ENCODE assay signal across 23 cellular contexts in genomic region chr18:48040457-48041110, GRCh38.
DNase-seq lines count a peak whose midpoint lies in the region; ATAC-seq, FAIRE-seq and TF ChIP-seq lines count a peak whose summit lies in the region.
"Had no signal": no experiment of that assay in that cellular context is flagged by ENCODE, and none has a peak within 500 bp of the region (broad histone marks: within the 10 kb centered on the region; RNA-seq: fewer than 3 reads in every experiment).

No MANE protein-coding gene starts in this region.

- no peak overlapping the region for H3K27ac ChIP-seq in HepG2 (ENCODE audit: extremely low read length, insufficient read depth, low read length)
- no peak overlapping the region for H3K27ac ChIP-seq in right lobe of liver
- no peak overlapping the region for H3K27ac ChIP-seq in neuronal stem cell (replicated peaks; ENCODE audit: low read length)
- H3K27ac ChIP-seq: 22Rv1, BLaER1, C4-2B had no signal

- H2BK120ac ChIP-seq in neuronal stem cell (ENCODE audit: low read depth, low read length), result no peak overlapping the region

- H2BK15ac ChIP-seq in neuronal stem cell (ENCODE audit: low read length), result no peak overlapping the region

- H3K79me1 ChIP-seq in neuronal stem cell (ENCODE audit: low read depth, low read length), result no peaks in the 10 kb centered on the region

- no peak for TF ChIP-seq EP300 in HepG2 (IDR thresholded peaks at IDR 0.05; ENCODE audit: low read depth in 2 of 2, low read length in 2 of 2)
- no peak for TF ChIP-seq EP300 in HepG2 (CRISPR knock-in tag; IDR thresholded peaks at IDR 0.05; ENCODE audit: borderline replicate concordance)

- no peak overlapping the region for H3K9ac ChIP-seq in HepG2 (ENCODE audit: insufficient read depth, low read depth, low read length)
- H3K9ac ChIP-seq in neuronal stem cell (ENCODE audit: low read depth, low read length, poor library complexity), result peak overlapping the region; percentile 74
- H3K9ac ChIP-seq: BLaER1 had no signal

- no peak overlapping the region for H3K4ac ChIP-seq in neuronal stem cell (ENCODE audit: low read length)

- FAIRE-seq in HepG2 (lab: Jason Lieb, UNC) (no peak), urothelium cell line (lab: Jason Lieb, UNC) (peak; percentile 5)
- FAIRE-seq: A204.1, D721Med, GM12878, GM18507, H54 had no signal

- no peak overlapping the region for H2BK5ac ChIP-seq in neuronal stem cell (ENCODE audit: low read length)

- peaks cover under 1% of the 10 kb centered on the region for H3K36me3 Mint-ChIP-seq in osteocyte (ENCODE audit: unreplicated experiment)
- H3K36me3 Mint-ChIP-seq: CD4-positive, CD25-positive, alpha-beta regulatory T cell had no signal

- no peak overlapping the region for H4K8ac ChIP-seq in neuronal stem cell (ENCODE audit: low read depth, low read length)

- no peak overlapping the region for H2AK5ac ChIP-seq in neuronal stem cell (ENCODE audit: low read depth, low read length)

- H3K9me3 Mint-ChIP-seq in osteocyte (ENCODE audit: unreplicated experiment), result peaks cover 11% of the 10 kb centered on the region

- H3K4me3 ChIP-seq in HepG2 (replicated peaks in 1 of 3; ENCODE audit: insufficient read depth in 1 of 3, low read depth in 2 of 3, low read length in 3 of 3) (no peak overlapping the region), right lobe of liver (no peak overlapping the region), neuronal stem cell (ENCODE audit: low read length in 2 of 2) (peak overlapping the region in 1 of 2 donors; percentile 43)
- H3K4me3 ChIP-seq: BLaER1, GM12878, GM23338, HAP-1 had no signal

- H3K4me1 ChIP-seq in HepG2 (ENCODE audit: insufficient read depth, low read length), result no peaks in the 10 kb centered on the region
- H3K4me1 ChIP-seq in right lobe of liver, result no peaks in the 10 kb centered on the region
- H3K4me1 ChIP-seq in neuronal stem cell (ENCODE audit: control insufficient read depth in 2 of 2, insufficient read depth in 1 of 2, low read depth in 1 of 2, low read length in 2 of 2), result peaks cover 0 to 4% of the 10 kb centered on the region in 2 donors
- H3K4me1 ChIP-seq: BLaER1, HAP-1 had no signal

- no peak for ATAC-seq in HepG2
- no peak for ATAC-seq in right lobe of liver
- ATAC-seq: GM12878, GM23338 had no signal

- H3K4me2 ChIP-seq in HepG2 (ENCODE audit: low read depth, low read length), result no peak overlapping the region
- H3K4me2 ChIP-seq in neuronal stem cell (ENCODE audit: insufficient read depth, low read length, poor library complexity, severe bottlenecking), result no peak overlapping the region
- H3K4me2 ChIP-seq: BLaER1, GM23338 had no signal

- H3K4me1 Mint-ChIP-seq in osteocyte (ENCODE audit: unreplicated experiment), result peaks cover 4% of the 10 kb centered on the region
- H3K4me1 Mint-ChIP-seq: B cell; CD4-positive, CD25-positive, alpha-beta regulatory T cell; CD8-positive, alpha-beta memory T cell had no signal

- H3K23ac ChIP-seq in neuronal stem cell (ENCODE audit: low read depth, low read length, poor library complexity), result no peak overlapping the region

- TF ChIP-seq CTCF in HepG2 (CRISPR knock-in tag; IDR thresholded peaks at IDR 0.05), result no peak
- TF ChIP-seq CTCF in right lobe of liver (IDR thresholded peaks at IDR 0.05), result no peak
- no peak for TF ChIP-seq CTCF in osteocyte (IDR thresholded peaks at IDR 0.05)

- H3K27me3 ChIP-seq in HepG2 (ENCODE audit: control insufficient read depth in 1 of 2, insufficient read depth in 2 of 2, low read length in 2 of 2) (peaks cover 2 to 14% of the 10 kb centered on the region in 2 experiments; a peak in 3 of 5 replicates), right lobe of liver (no peaks in the 10 kb centered on the region), neuronal stem cell (ENCODE audit: control insufficient read depth in 3 of 3, insufficient read depth in 3 of 3, low read depth in 1 of 3, low read length in 3 of 3) (peaks cover 0 to 4% (median 0%) of the 10 kb centered on the region in 3 experiments)
- H3K27me3 ChIP-seq: BLaER1 had no signal

- POLR2A ChIA-PET in HepG2 (lab: Yijun Ruan, JAX), result no interaction called here

- H3K36me3 ChIP-seq in HepG2 (replicated peaks in 1 of 2; ENCODE audit: control insufficient read depth in 1 of 2, insufficient read depth in 2 of 2, low read length in 2 of 2) (no peaks in the 10 kb centered on the region), right lobe of liver (no peaks in the 10 kb centered on the region), neuronal stem cell (replicated peaks in 1 of 2; ENCODE audit: control insufficient read depth in 2 of 2, insufficient read depth in 2 of 2, low read length in 2 of 2) (no peaks in the 10 kb centered on the region)
- H3K36me3 ChIP-seq: BLaER1, HAP-1 had no signal

- no peak overlapping the region for H2AFZ ChIP-seq in HepG2 (ENCODE audit: low read length)
- H2AFZ ChIP-seq in neuronal stem cell (ENCODE audit: low read length), result no peak overlapping the region
- H2AFZ ChIP-seq: GM23338 had no signal

- intact Hi-C loops in HepG2 (cut with micrococcal nuclease; ENCODE audit: unreplicated experiment) (no loop called here), right lobe of liver (cut with DNase I) (no loop called here)

- BruUV-seq in HepG2 (replicated peaks; lab: Mats Ljungman, UMichigan), result no TSS peak

- H3K79me2 ChIP-seq in HepG2 (ENCODE audit: insufficient read depth, low read length), result no peaks in the 10 kb centered on the region

- peak overlapping the region; percentile 41 for H3K18ac ChIP-seq in neuronal stem cell (ENCODE audit: low read length)

- 28% methylated on average over 17 of the region's 23 CpGs for WGBS in HepG2 (ENCODE audit: low lambda C conversion rate)
- WGBS in right lobe of liver (ENCODE audit: insufficient coverage, low coverage, low lambda C conversion rate, missing lambda C conversion rate), result 81% methylated on average over 4 of the region's 23 CpGs
- 98 to 100% methylated on average over 2 to 5 of the region's 23 CpGs for WGBS in neuronal stem cell (ENCODE audit: extremely low coverage in 2 of 2, insufficient read length in 2 of 2, insufficient replicate concordance in 1 of 2), 2 donors

- CTCF ChIA-PET in HepG2 (lab: Yijun Ruan, JAX; ENCODE audit: low intra/inter-chr PET ratio, low total read pairs), result no interaction called here

- no peaks in the 10 kb centered on the region for H4K20me1 ChIP-seq in HepG2 (ENCODE audit: insufficient read depth, low read length)
- H4K20me1 ChIP-seq: BLaER1 had no signal

- no peak for DNase-seq in HepG2 (ENCODE audit: low spot score)
- DNase-seq in right lobe of liver, result no peak
- no peak for DNase-seq in neuronal stem cell (ENCODE audit: low spot score)
- DNase-seq in urothelium cell line (ENCODE audit: low spot score), result no peak
- no peak for DNase-seq in cerebellum (ENCODE audit: low spot score)
- no peak for DNase-seq in osteocyte (ENCODE audit: extremely low spot score, unreplicated experiment)
- DNase-seq: CD4-positive, CD25-positive, alpha-beta regulatory T cell; CD8-positive, alpha-beta memory T cell; DMS 273 treated with DMSO at 0.1 percent for 48 hours; DMS79; EL; GDM1 had no signal

- no peak overlapping the region for H2BK12ac ChIP-seq in neuronal stem cell (ENCODE audit: low read length)

- no peak overlapping the region for H4K91ac ChIP-seq in neuronal stem cell (ENCODE audit: low read depth, low read length, poor library complexity)

- TF ChIP-seq RAD21 in HepG2 (CRISPR knock-in tag; IDR thresholded peaks at IDR 0.05), result no peak

- H3K4me3 Mint-ChIP-seq in osteocyte (ENCODE audit: unreplicated experiment), result no peak overlapping the region
- H3K4me3 Mint-ChIP-seq: B cell; CD4-positive, CD25-positive, alpha-beta regulatory T cell; CD8-positive, alpha-beta memory T cell; GM23338 had no signal

- H3K27me3 Mint-ChIP-seq in osteocyte (ENCODE audit: unreplicated experiment), result peaks cover 17% of the 10 kb centered on the region

- H3K27ac Mint-ChIP-seq in osteocyte (ENCODE audit: unreplicated experiment), result no peak overlapping the region
- H3K27ac Mint-ChIP-seq: B cell; CD8-positive, alpha-beta memory T cell; GM23338 had no signal

- no peak overlapping the region for H3K14ac ChIP-seq in neuronal stem cell (ENCODE audit: low read length)

- TF ChIP-seq POLR2A in HepG2 (IDR thresholded peaks at IDR 0.05; ENCODE audit: insufficient read depth in 1 of 2, low read depth in 2 of 2, low read length in 2 of 2) (no peak), right lobe of liver (IDR thresholded peaks at IDR 0.05) (no peak)

- in situ Hi-C loops in HepG2 (cut with HindIII; ENCODE audit: extremely low pct_ligation_motif_present, low pct_unique_long_range_greater_than_20kb), result no loop called here

- H3K9me3 ChIP-seq in HepG2 (ENCODE audit: low read length) (no peaks in the 10 kb centered on the region), right lobe of liver (no peaks in the 10 kb centered on the region), neuronal stem cell (replicated peaks in 1 of 2; ENCODE audit: control insufficient read depth in 2 of 2, insufficient read depth in 1 of 2, low read depth in 1 of 2, low read length in 2 of 2) (peaks cover 0 to under 1% of the 10 kb centered on the region in 2 donors)
- H3K9me3 ChIP-seq: HAP-1 had no signal

TF ChIP-seq in HepG2, 621 proteins besides CTCF, POLR2A, EP300 and RAD21:
- TF ChIP-seq E2F1 (CRISPR knock-in tag; IDR thresholded peaks at IDR 0.05) (no peak), CREB1 (IDR thresholded peaks at IDR 0.05) (peak; percentile 83), CREB1 (CRISPR knock-in tag; IDR thresholded peaks at IDR 0.05) (no peak)
TF ChIP-seq in HepG2: peak in this region for 1.
